Comparison of ENCODE assay signal across 27 cellular contexts in the genomic region with DNA sequence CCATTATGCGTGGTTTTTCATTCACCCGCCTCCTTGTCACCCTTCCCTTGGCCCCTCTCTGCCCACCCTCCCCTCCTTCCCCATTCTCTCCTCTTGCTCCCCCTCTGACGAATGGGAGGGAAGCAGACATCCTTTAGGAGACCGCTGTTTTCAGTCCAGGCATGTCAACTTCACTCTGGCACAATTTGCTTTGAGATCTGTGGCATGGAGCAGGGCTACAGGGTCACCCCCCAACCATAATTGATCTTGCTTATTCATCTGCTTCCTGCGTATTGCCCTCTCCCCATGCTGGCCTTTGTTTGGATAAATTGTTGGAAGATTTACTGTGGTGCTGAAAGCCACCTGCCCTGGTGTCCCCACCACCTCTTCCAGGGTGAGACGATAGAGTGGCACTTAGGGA.
"Had no signal": no experiment of that assay in that cellular context is flagged by ENCODE, and none has a peak within 500 bp of the region (broad histone marks: within the 10 kb centered on the region; RNA-seq: fewer than 3 reads in every experiment).

No MANE protein-coding gene starts in this region.

- H3K4me3 ChIP-seq: ascending aorta, cardiac muscle cell, colonic mucosa, gastroesophageal sphincter, heart left ventricle, mucosa of descending colon, testis, transverse colon had no signal

- H3K27me3 ChIP-seq: ascending aorta, cardiac muscle cell, colonic mucosa, gastroesophageal sphincter, heart left ventricle, testis, transverse colon had no signal

- FAIRE-seq: islet of Langerhans, urothelium cell line had no signal

- H3K9me3 ChIP-seq: ascending aorta, colonic mucosa, gastroesophageal sphincter, heart left ventricle, mucosa of descending colon, testis, transverse colon had no signal

- H3K36me3 ChIP-seq: ascending aorta, cardiac muscle cell, colonic mucosa, gastroesophageal sphincter, heart left ventricle, transverse colon had no signal

- DNase-seq: activated CD4-positive, alpha-beta memory T cell treated with anti-CD3 and anti-CD28 coated beads, Interleukin-2, amount 10 ng/mL, durations not matched to agents 7 days and 5 days; activated CD4-positive, alpha-beta T cell treated with anti-CD3 and anti-CD28 coated beads for 1 hour; activated CD4-positive, alpha-beta T cell treated with anti-CD3 and anti-CD28 coated beads, Interleukin-2, amount 10 ng/mL, durations not matched to agents 7 days and 5 days; activated CD8-positive, alpha-beta memory T cell treated with anti-CD3 and anti-CD28 coated beads, Interleukin-2, amount 50 U/mL, for 48 hours; activated gamma-delta T cell; activated naive CD4-positive, alpha-beta T cell treated with anti-CD3 and anti-CD28 coated beads, Interleukin-2, amount 10 ng/mL, durations not matched to agents 7 days and 5 days; activated naive CD8-positive, alpha-beta T cell treated with anti-CD3 and anti-CD28 coated beads, Interleukin-2, amount 10 ng/mL, durations not matched to agents 7 days and 5 days; activated T-cell treated with anti-CD3 and anti-CD28 coated beads, Interleukin-2, amount 50 U/mL, for 24 hours; cerebellar nuclear complex; colonic mucosa; effector CD8-positive, alpha-beta T cell; heart left ventricle; left ventricle myocardium superior; mucosa of descending colon; right cardiac atrium; stimulated activated naive CD4-positive, alpha-beta T cell; T-helper 2 cell; testis; transverse colon had no signal

- H3K36me3 Mint-ChIP-seq: activated naive CD4-positive, alpha-beta T cell treated with anti-CD3 and anti-CD28 coated beads, Interleukin-2, amount 10 ng/mL, durations not matched to agents 7 days and 5 days; activated naive CD8-positive, alpha-beta T cell treated with anti-CD3 and anti-CD28 coated beads, Interleukin-2, amount 10 ng/mL, durations not matched to agents 7 days and 5 days; brain; natural killer cell treated with Interleukin-12 subunit alpha and Interleukin-12 subunit beta and Interleukin-15 and Interleukin-18, amount 100 ng/mL, for 72 hours; WTC11 had no signal

- H3K4me3 Mint-ChIP-seq: activated CD4-positive, alpha-beta memory T cell treated with anti-CD3 and anti-CD28 coated beads, Interleukin-2, amount 10 ng/mL, durations not matched to agents 7 days and 5 days; activated CD4-positive, alpha-beta T cell treated with anti-CD3 and anti-CD28 coated beads, Interleukin-2, amount 10 ng/mL, durations not matched to agents 7 days and 5 days; activated naive CD4-positive, alpha-beta T cell treated with anti-CD3 and anti-CD28 coated beads, Interleukin-2, amount 10 ng/mL, durations not matched to agents 7 days and 5 days; activated naive CD8-positive, alpha-beta T cell treated with anti-CD3 and anti-CD28 coated beads, Interleukin-2, amount 10 ng/mL, durations not matched to agents 7 days and 5 days; activated T-cell treated with anti-CD3 and anti-CD28 coated beads, Interleukin-2, amount 50 U/mL, for 24 hours; natural killer cell treated with Interleukin-12 subunit alpha and Interleukin-12 subunit beta and Interleukin-15 and Interleukin-18, amount 100 ng/mL, for 72 hours; WTC11 had no signal

- H3K4me1 Mint-ChIP-seq: activated CD4-positive, alpha-beta memory T cell treated with anti-CD3 and anti-CD28 coated beads, Interleukin-2, amount 10 ng/mL, durations not matched to agents 7 days and 5 days; activated CD4-positive, alpha-beta T cell treated with anti-CD3 and anti-CD28 coated beads, Interleukin-2, amount 10 ng/mL, durations not matched to agents 7 days and 5 days; activated naive CD4-positive, alpha-beta T cell treated with anti-CD3 and anti-CD28 coated beads, Interleukin-2, amount 10 ng/mL, durations not matched to agents 7 days and 5 days; activated naive CD8-positive, alpha-beta T cell treated with anti-CD3 and anti-CD28 coated beads, Interleukin-2, amount 10 ng/mL, durations not matched to agents 7 days and 5 days had no signal

- H3K9me3 Mint-ChIP-seq: activated CD4-positive, alpha-beta memory T cell treated with anti-CD3 and anti-CD28 coated beads, Interleukin-2, amount 10 ng/mL, durations not matched to agents 7 days and 5 days; activated CD4-positive, alpha-beta T cell treated with anti-CD3 and anti-CD28 coated beads, Interleukin-2, amount 10 ng/mL, durations not matched to agents 7 days and 5 days; activated naive CD4-positive, alpha-beta T cell treated with anti-CD3 and anti-CD28 coated beads, Interleukin-2, amount 10 ng/mL, durations not matched to agents 7 days and 5 days; activated naive CD8-positive, alpha-beta T cell treated with anti-CD3 and anti-CD28 coated beads, Interleukin-2, amount 10 ng/mL, durations not matched to agents 7 days and 5 days; activated T-cell treated with anti-CD3 and anti-CD28 coated beads, Interleukin-2, amount 50 U/mL, for 24 hours; brain; natural killer cell treated with Interleukin-12 subunit alpha and Interleukin-12 subunit beta and Interleukin-15 and Interleukin-18, amount 100 ng/mL, for 72 hours had no signal

- ATAC-seq: gastroesophageal sphincter; heart left ventricle; left ventricle myocardium superior; mucosa of descending colon; natural killer cell treated with Interleukin-12 subunit alpha and Interleukin-12 subunit beta and Interleukin-15 and Interleukin-18, amount 100 ng/mL, for 72 hours; right cardiac atrium; WTC11 had no signal

- H3K27ac ChIP-seq: ascending aorta, cardiac muscle cell, colonic mucosa, gastroesophageal sphincter, heart left ventricle, testis, transverse colon had no signal

- H3K27me3 Mint-ChIP-seq: activated CD4-positive, alpha-beta memory T cell treated with anti-CD3 and anti-CD28 coated beads, Interleukin-2, amount 10 ng/mL, durations not matched to agents 7 days and 5 days; activated CD4-positive, alpha-beta T cell treated with anti-CD3 and anti-CD28 coated beads, Interleukin-2, amount 10 ng/mL, durations not matched to agents 7 days and 5 days; activated naive CD4-positive, alpha-beta T cell treated with anti-CD3 and anti-CD28 coated beads, Interleukin-2, amount 10 ng/mL, durations not matched to agents 7 days and 5 days; activated naive CD8-positive, alpha-beta T cell treated with anti-CD3 and anti-CD28 coated beads, Interleukin-2, amount 10 ng/mL, durations not matched to agents 7 days and 5 days had no signal

- H3K27ac Mint-ChIP-seq: activated CD4-positive, alpha-beta memory T cell treated with anti-CD3 and anti-CD28 coated beads, Interleukin-2, amount 10 ng/mL, durations not matched to agents 7 days and 5 days; activated CD4-positive, alpha-beta T cell treated with anti-CD3 and anti-CD28 coated beads, Interleukin-2, amount 10 ng/mL, durations not matched to agents 7 days and 5 days; activated naive CD4-positive, alpha-beta T cell treated with anti-CD3 and anti-CD28 coated beads, Interleukin-2, amount 10 ng/mL, durations not matched to agents 7 days and 5 days; activated naive CD8-positive, alpha-beta T cell treated with anti-CD3 and anti-CD28 coated beads, Interleukin-2, amount 10 ng/mL, durations not matched to agents 7 days and 5 days; activated T-cell treated with anti-CD3 and anti-CD28 coated beads, Interleukin-2, amount 50 U/mL, for 24 hours; natural killer cell treated with Interleukin-12 subunit alpha and Interleukin-12 subunit beta and Interleukin-15 and Interleukin-18, amount 100 ng/mL, for 72 hours; WTC11 had no signal

- H3K4me1 ChIP-seq: ascending aorta, colonic mucosa, gastroesophageal sphincter, heart left ventricle, testis, transverse colon had no signal
